In genomic region chr11:86021390-86021789, GRCh38 we compare ENCODE assay signal across 10 cellular contexts. TPM values are rescaled to one million over a fixed set of nuclear protein-coding genes. Genes with fewer than 3 reads are reported as not detected.
A peak's percentile ranks its signal among the peaks of the same experiment; 100 is the strongest.
DNase-seq lines count a peak whose midpoint lies in the region; ATAC-seq and TF ChIP-seq lines count a peak whose summit lies in the region.
"Had no signal": no experiment of that assay in that cellular context is flagged by ENCODE, and none has a peak within 500 bp of the region (broad histone marks: within the 10 kb centered on the region; RNA-seq: fewer than 3 reads in every experiment).

No MANE protein-coding gene starts in this region.

- ATAC-seq in GM18517 (IDR thresholded peaks at IDR 0.05; ENCODE audit: unreplicated experiment): peak; percentile 60
- ATAC-seq in HG02623 (IDR thresholded peaks at IDR 0.05; ENCODE audit: unreplicated experiment): peak; percentile 57
- no peak for ATAC-seq in T-helper 17 cell
- ATAC-seq: WTC11 had no signal

- H3K79me1 ChIP-seq in mesendoderm (ENCODE audit: low read length): peaks cover 3% of the 10 kb centered on the region

- peak overlapping the region; percentile 74 for H3K27ac ChIP-seq in neutrophil
- no peak overlapping the region for H3K27ac ChIP-seq in mesendoderm (ENCODE audit: low read depth, low read length)
- H3K27ac ChIP-seq: RWPE1 had no signal

- peak overlapping the region; percentile 90 for H3K27ac Mint-ChIP-seq in T-helper 17 cell
- H3K27ac Mint-ChIP-seq: endodermal cell, WTC11 had no signal

- no peak overlapping the region for H4K8ac ChIP-seq in mesendoderm (ENCODE audit: low read depth, low read length)

- H3K36me3 ChIP-seq in neutrophil (peaks cover 93% of the 10 kb centered on the region), mesendoderm (ENCODE audit: control insufficient read depth, insufficient read depth, low read length) (no peaks in the 10 kb centered on the region)

- H2AK5ac ChIP-seq in mesendoderm (ENCODE audit: low read length): no peak overlapping the region

- H3K9me3 ChIP-seq in T-helper 17 cell (ENCODE audit: control insufficient read depth, low read length, poor library complexity, severe bottlenecking) (no peaks in the 10 kb centered on the region), neutrophil (no peaks in the 10 kb centered on the region)

- H3K9ac ChIP-seq in mesendoderm (ENCODE audit: low read length): no peak overlapping the region

- H3K79me2 ChIP-seq in mesendoderm (ENCODE audit: control insufficient read depth, insufficient read depth, low read length): no peaks in the 10 kb centered on the region

- no peaks in the 10 kb centered on the region for H3K27me3 ChIP-seq in neutrophil
- H3K27me3 ChIP-seq in mesendoderm (ENCODE audit: insufficient read depth, low read length, poor library complexity): no peaks in the 10 kb centered on the region

- H3K23ac ChIP-seq in mesendoderm (ENCODE audit: low read length): no peak overlapping the region

- no peak overlapping the region for H4K5ac ChIP-seq in mesendoderm (ENCODE audit: low read length)

- H3K56ac ChIP-seq in mesendoderm (ENCODE audit: low read length): no peak overlapping the region

- H3K4me2 ChIP-seq in mesendoderm (ENCODE audit: low read length): no peak overlapping the region

- no peak overlapping the region for H3K18ac ChIP-seq in mesendoderm (ENCODE audit: low read length)

- no peaks in the 10 kb centered on the region for H3K27me3 Mint-ChIP-seq in T-helper 17 cell

- no peak overlapping the region for H3K4ac ChIP-seq in mesendoderm (ENCODE audit: low read depth, low read length)

- no peak overlapping the region for H2BK5ac ChIP-seq in mesendoderm (ENCODE audit: low read length)

- no CpG with 5 or more reads among the region's 2 CpGs for WGBS in mesendoderm (ENCODE audit: extremely low coverage, insufficient coverage, low lambda C conversion rate)

- no peak overlapping the region for H2BK120ac ChIP-seq in mesendoderm (ENCODE audit: low read depth, low read length)

- H3K36me3 Mint-ChIP-seq in T-helper 17 cell (ENCODE audit: low read depth): peaks cover 4% of the 10 kb centered on the region

- DNase-seq in T-helper 17 cell (no peak), NCI-H1417 (lab: John Stamatoyannopoulos, UW) (no peak), mesendoderm (no peak)
- DNase-seq in activated CD4-positive, alpha-beta T cell treated with anti-CD3 and anti-CD28 coated beads for 48 hours: no peak
- DNase-seq: endodermal cell had no signal

- H3K4me3 Mint-ChIP-seq in T-helper 17 cell: no peak overlapping the region
- H3K4me3 Mint-ChIP-seq: endodermal cell, WTC11 had no signal

- H2BK15ac ChIP-seq in mesendoderm (replicated peaks; ENCODE audit: low read depth): no peak overlapping the region

- peaks cover 9 to 17% of the 10 kb centered on the region in 2 experiments for H3K4me1 ChIP-seq in neutrophil (ENCODE audit: control insufficient read depth in 1 of 2, insufficient read depth in 1 of 2, low read depth in 1 of 2, low read length in 1 of 2)
- H3K4me1 ChIP-seq in mesendoderm (ENCODE audit: control insufficient read depth, low read depth, low read length): no peaks in the 10 kb centered on the region

- H3K4me3 ChIP-seq in neutrophil (ENCODE audit: low read depth in 1 of 2, low read length in 1 of 2): no peak overlapping the region
- H3K4me3 ChIP-seq in mesendoderm (ENCODE audit: low read length): no peak overlapping the region

- peaks cover 29% of the 10 kb centered on the region for H3K4me1 Mint-ChIP-seq in T-helper 17 cell

- TF ChIP-seq CTCF in neutrophil (IDR thresholded peaks at IDR 0.05): no peak

RNA-seq across cellular contexts. Expression of gene PICALM, which starts 47.5 kb away (rescaled TPM):
- total RNA-seq in T-helper 17 cell: 100 to 1,000 TPM; 122 to 124 TPM
- polyA plus RNA-seq in mesendoderm (2013, experiment 1 of 2): 91.1 TPM
- polyA plus RNA-seq in mesendoderm (2013, experiment 2 of 2): 90.1 TPM
